ENCODE assay signal across 19 cellular contexts in genomic region chr18:9323750-9324445, GRCh38.
DNase-seq lines count a peak whose midpoint lies in the region; ATAC-seq and TF ChIP-seq lines count a peak whose summit lies in the region.
"Had no signal": no experiment of that assay in that cellular context is flagged by ENCODE, and none has a peak within 500 bp of the region (broad histone marks: within the 10 kb centered on the region; RNA-seq: fewer than 3 reads in every experiment).

No MANE protein-coding gene starts in this region.

- H3K4me3 ChIP-seq in AG10803 (ENCODE audit: low read length) (no peak overlapping the region), astrocyte of the spinal cord (ENCODE audit: low read depth, low read length) (no peak overlapping the region)
- H3K4me3 ChIP-seq: cardiac muscle cell, gastroesophageal sphincter, transverse colon had no signal

- TF ChIP-seq CTCF in AG10803 (conservative IDR thresholded peaks at IDR 0.05; ENCODE audit: low read length) (no peak), astrocyte of the spinal cord (IDR thresholded peaks at IDR 0.05; ENCODE audit: low read depth, low read length) (no peak)

- in situ Hi-C loops in KBM-7 (cut with MboI; ENCODE audit: low pct_unique_long_range_greater_than_20kb, low sequenced_read_pairs) = no loop called here
- in situ Hi-C loops in astrocyte of the spinal cord (cut with HindIII; ENCODE audit: low sequenced_read_pairs) = no loop called here

- peak; percentile 86 for DNase-seq in AG10803 (ENCODE audit: low read depth)
- DNase-seq in KBM-7 = peak; percentile 65
- DNase-seq in astrocyte of the spinal cord (ENCODE audit: low read depth, low spot score) = peak; percentile 68
- peak; percentile 65 for DNase-seq in iris pigment epithelial cell (ENCODE audit: low read depth)
- DNase-seq in HPDE6-E6E7 (ENCODE audit: extremely low spot score) = no peak
- DNase-seq in activated CD4-positive, alpha-beta T cell treated with anti-CD3 and anti-CD28 coated beads, Interleukin-2, amount 50 U/mL, for 1 hour = no peak
- no peak for DNase-seq in globus pallidus (ENCODE audit: low spot score)
- DNase-seq: effector memory CD4-positive, alpha-beta T cell; NCI-H1436; NCI-H446; nucleus accumbens; PC-3; stimulated activated CD4-positive, alpha-beta T cell treated with anti-CD3 and anti-CD28 coated beads, Interleukin-4, amount 100 ng/mL, for 24 hours; transverse colon had no signal

- ATAC-seq in HG02981 (IDR thresholded peaks at IDR 0.05; ENCODE audit: unreplicated experiment) = no peak
- ATAC-seq: gastroesophageal sphincter, HCT116, PC-3, sciatic nerve had no signal

Comparison
In these comparisons a context has a peak if more than half of its experiments do, and no peak if none do; other contexts are left out.
1. DNase-seq: peak in AG10803 (single experiment), KBM-7 (single experiment), astrocyte of the spinal cord (single experiment) and iris pigment epithelial cell (single experiment); none in HPDE6-E6E7 (single experiment), activated CD4-positive, alpha-beta T cell treated with anti-CD3 and anti-CD28 coated beads, Interleukin-2, amount 50 U/mL, for 1 hour (single experiment) and globus pallidus (single experiment).